25 cellular contexts compared by ENCODE assay signal in the genomic region with DNA sequence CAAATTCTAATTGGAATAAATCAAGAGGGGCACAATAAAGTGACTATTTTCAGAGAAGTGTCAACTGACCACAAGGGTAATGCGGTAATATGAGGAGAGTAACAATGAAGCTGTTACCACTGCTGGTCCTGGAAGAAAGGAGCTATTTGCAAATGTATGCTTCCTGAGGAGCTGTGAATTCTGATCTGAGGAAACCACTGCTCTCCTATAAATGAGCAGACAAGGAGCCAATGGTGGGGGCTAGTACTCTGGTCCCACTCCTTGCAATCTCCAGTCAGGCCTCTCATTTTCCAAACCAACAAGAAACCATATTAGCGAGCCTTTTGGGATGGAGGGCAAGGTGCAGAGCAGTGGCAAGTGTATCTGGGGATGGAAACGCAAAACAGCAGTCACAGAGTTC.
A peak's percentile ranks its signal among the peaks of the same experiment; 100 is the strongest.
DNase-seq lines count a peak whose midpoint lies in the region; ATAC-seq, FAIRE-seq and TF ChIP-seq lines count a peak whose summit lies in the region.
"Had no signal": no experiment of that assay in that cellular context is flagged by ENCODE, and none has a peak within 500 bp of the region (broad histone marks: within the 10 kb centered on the region; RNA-seq: fewer than 3 reads in every experiment).

No MANE protein-coding gene starts in this region.

- H3K9ac ChIP-seq in H1 (replicated peaks in 1 of 4; ENCODE audit: extremely low read depth in 1 of 4, low read depth in 3 of 4, low read length in 3 of 4) (no peak overlapping the region), iPS-20b (ENCODE audit: low read depth, low read length) (no peak overlapping the region), neuronal stem cell (ENCODE audit: low read depth, low read length, poor library complexity) (no peak overlapping the region)

- no peaks in the 10 kb centered on the region for H3K9me3 ChIP-seq in HAP-1
- H3K9me3 ChIP-seq in H1 (ENCODE audit: insufficient read depth in 2 of 2, low read depth in 1 of 2, low read length in 1 of 2), result no peaks in the 10 kb centered on the region
- no peaks in the 10 kb centered on the region for H3K9me3 ChIP-seq in iPS-20b (ENCODE audit: insufficient read depth, low read depth, low read length)
- no peaks in the 10 kb centered on the region for H3K9me3 ChIP-seq in neuronal stem cell (replicated peaks in 1 of 2; ENCODE audit: control insufficient read depth in 2 of 2, insufficient read depth in 1 of 2, low read depth in 1 of 2, low read length in 2 of 2)
- H3K9me3 ChIP-seq: A549, Caco-2, SJSA1 had no signal

- H3K4ac ChIP-seq in H1 (replicated peaks; ENCODE audit: insufficient read length, low read depth, low read length) (no peak overlapping the region), neuronal stem cell (ENCODE audit: low read length) (no peak overlapping the region)

- H3K36me3 ChIP-seq in HAP-1 (replicated peaks) (no peaks in the 10 kb centered on the region), H1 (ENCODE audit: control insufficient read depth in 2 of 4, insufficient read depth in 4 of 4, low read length in 3 of 4) (no peaks in the 10 kb centered on the region), iPS-20b (ENCODE audit: insufficient read depth, low read depth, low read length) (no peaks in the 10 kb centered on the region), neuronal stem cell (replicated peaks in 1 of 2; ENCODE audit: control insufficient read depth in 2 of 2, insufficient read depth in 2 of 2, low read length in 2 of 2) (no peaks in the 10 kb centered on the region), brain microvascular endothelial cell (replicated peaks) (no peaks in the 10 kb centered on the region)
- H3K36me3 ChIP-seq: SJSA1 had no signal

- CTCF ChIA-PET in H1 (lab: Charles Lee; ENCODE audit: partially characterized antibody), result interaction anchor here (0.6 to 1.4 kb wide), 3 partner anchors 15 to 1478 kb away, joined by 3 to 4 read pairs (median 3); no protein-coding TSS in a partner anchor

- H3K23ac ChIP-seq in H1 (ENCODE audit: insufficient read length) (no peak overlapping the region), neuronal stem cell (ENCODE audit: low read depth, low read length, poor library complexity) (no peak overlapping the region)

- no peak overlapping the region for H4K8ac ChIP-seq in H1 (ENCODE audit: extremely low read depth, insufficient read depth, low read length)
- H4K8ac ChIP-seq in neuronal stem cell (ENCODE audit: low read depth, low read length), result no peak overlapping the region

- no peak for TF ChIP-seq RAD21 in H1 (IDR thresholded peaks at IDR 0.05 in 1 of 2, conservative IDR thresholded peaks at IDR 0.05 in 1 of 2; ENCODE audit: low read depth in 2 of 2, low read length in 2 of 2)

- H3K27ac ChIP-seq in H1 (ENCODE audit: low read depth, low read length) (no peak overlapping the region), iPS-20b (ENCODE audit: low read length) (no peak overlapping the region), neuronal stem cell (replicated peaks; ENCODE audit: low read length) (no peak overlapping the region), brain microvascular endothelial cell (no peak overlapping the region)
- H3K27ac ChIP-seq: A549, C4-2B, HL-60, PC-9, SJSA1 had no signal

- H2BK20ac ChIP-seq in H1 (ENCODE audit: low read length), result no peak overlapping the region

- H3K79me2 ChIP-seq in H1 (ENCODE audit: control insufficient read depth in 1 of 2, insufficient read depth in 2 of 2, low read length in 2 of 2), result no peaks in the 10 kb centered on the region

- TF ChIP-seq POLR2A in H1 (IDR thresholded peaks at IDR 0.05; ENCODE audit: control extremely low read depth in 1 of 2, low read depth in 2 of 2, low read length in 2 of 2), result no peak

- H2BK120ac ChIP-seq in H1 (replicated peaks; ENCODE audit: low read depth, low read length) (peak overlapping the region; percentile 99), neuronal stem cell (ENCODE audit: low read depth, low read length) (no peak overlapping the region)

- no peak overlapping the region; the same call in 1 of the 2 replicates for H2BK5ac ChIP-seq in H1 (ENCODE audit: low read depth, low read length)
- no peak overlapping the region for H2BK5ac ChIP-seq in neuronal stem cell (ENCODE audit: low read length)

- no peak overlapping the region for H2BK15ac ChIP-seq in H1 (ENCODE audit: low read length)
- no peak overlapping the region for H2BK15ac ChIP-seq in neuronal stem cell (ENCODE audit: low read length)

- H2BK12ac ChIP-seq in H1 (ENCODE audit: low read depth, low read length) (no peak overlapping the region), neuronal stem cell (ENCODE audit: low read length) (no peak overlapping the region)

- peak; percentile 28 for FAIRE-seq in H1 (lab: Jason Lieb, UNC)
- FAIRE-seq: A549, GM12892 had no signal

- H3K79me1 ChIP-seq in H1 (ENCODE audit: low read depth, low read length) (no peaks in the 10 kb centered on the region), neuronal stem cell (ENCODE audit: low read depth, low read length) (no peaks in the 10 kb centered on the region)

- H4K5ac ChIP-seq in H1 (ENCODE audit: insufficient read length, low read depth, low read length), result peak overlapping the region; percentile 71

- H4K91ac ChIP-seq in H1 (replicated peaks; ENCODE audit: insufficient read length, low read length), result no peak overlapping the region
- H4K91ac ChIP-seq in neuronal stem cell (ENCODE audit: low read depth, low read length, poor library complexity), result no peak overlapping the region

- H3K4me3 ChIP-seq in HAP-1 (no peak overlapping the region), H1 (ENCODE audit: extremely low read depth in 1 of 4, insufficient read depth in 2 of 4, low read depth in 3 of 4, low read length in 4 of 4) (no peak overlapping the region), iPS-20b (ENCODE audit: low read length) (0 out of 2 replicates have a peak overlapping the region, but pooled peaks have one; percentile 13), neuronal stem cell (ENCODE audit: low read length in 2 of 2) (no peak overlapping the region), brain microvascular endothelial cell (ENCODE audit: low read depth, low read length) (no peak overlapping the region)
- H3K4me3 ChIP-seq: A549, PC-9, SJSA1 had no signal

- H3K27me3 ChIP-seq in HAP-1 (ENCODE audit: low read depth) (no peaks in the 10 kb centered on the region), H1 (replicated peaks in 1 of 4; ENCODE audit: control insufficient read depth in 3 of 4, extremely low read depth in 1 of 4, insufficient read depth in 3 of 4, low read length in 3 of 4) (peaks cover 0 to 1% (median 0%) of the 10 kb centered on the region in 4 experiments; a peak in 1 of 7 replicates), iPS-20b (ENCODE audit: insufficient read depth, low read length) (no peaks in the 10 kb centered on the region), neuronal stem cell (ENCODE audit: control insufficient read depth in 3 of 3, insufficient read depth in 3 of 3, low read depth in 1 of 3, low read length in 3 of 3) (no peaks in the 10 kb centered on the region), brain microvascular endothelial cell (replicated peaks) (no peaks in the 10 kb centered on the region)
- H3K27me3 ChIP-seq: SJSA1 had no signal

- POLR2A ChIA-PET in H1 (lab: Charles Lee; ENCODE audit: partially characterized antibody), result no interaction called here

- no peak for TF ChIP-seq EP300 in H1 (IDR thresholded peaks at IDR 0.05; ENCODE audit: borderline replicate concordance in 1 of 2, low read depth in 2 of 2, low read length in 2 of 2)

- no peaks in the 10 kb centered on the region for H3K23me2 ChIP-seq in H1 (ENCODE audit: low read depth, low read length)

- TF ChIP-seq CTCF in H1 (IDR thresholded peaks at IDR 0.05; ENCODE audit: control extremely low read depth in 1 of 3, insufficient read depth in 1 of 3, low read depth in 1 of 3, low read length in 3 of 3), result no peak
- TF ChIP-seq CTCF in brain microvascular endothelial cell (IDR thresholded peaks at IDR 0.05; ENCODE audit: low read depth, low read length, missing control alignments), result no peak

- H3K4me2 ChIP-seq in H1 (ENCODE audit: insufficient read depth in 1 of 2, low read depth in 2 of 2, low read length in 2 of 2), result peak overlapping the region; percentile 43 to 45; a peak in 1 of 4 replicates
- H3K4me2 ChIP-seq in neuronal stem cell (ENCODE audit: insufficient read depth, low read length, poor library complexity, severe bottlenecking), result no peak overlapping the region
- H3K4me2 ChIP-seq: A549, PC-9 had no signal

- peak overlapping the region; percentile 3; the same call in 1 of the 2 replicates for H2AFZ ChIP-seq in H1 (ENCODE audit: low read length)
- peak overlapping the region; percentile 52 for H2AFZ ChIP-seq in neuronal stem cell (ENCODE audit: low read length)
- H2AFZ ChIP-seq: PC-9 had no signal

- no peak overlapping the region for H3K14ac ChIP-seq in H1 (ENCODE audit: insufficient read length)
- H3K14ac ChIP-seq in neuronal stem cell (ENCODE audit: low read length), result no peak overlapping the region

- H4K20me1 ChIP-seq in H1 (replicated peaks in 1 of 2; ENCODE audit: control insufficient read depth in 1 of 2, insufficient read depth in 2 of 2, low read length in 2 of 2), result no peaks in the 10 kb centered on the region

- H2AK5ac ChIP-seq in H1 (ENCODE audit: low read depth, low read length), result no peak overlapping the region
- H2AK5ac ChIP-seq in neuronal stem cell (ENCODE audit: low read depth, low read length), result no peak overlapping the region

- peak; percentile 11 to 25 for DNase-seq in HAP-1 (ENCODE audit: low spot score in 2 of 2)
- DNase-seq in H1 (ENCODE audit: low read depth in 1 of 2, low spot score in 2 of 2), result peak in 1 of 2 experiments; percentile 13
- no peak for DNase-seq in neuronal stem cell (ENCODE audit: low spot score)
- no peak for DNase-seq in AG08395 (ENCODE audit: low spot score)
- DNase-seq in AG08396 (ENCODE audit: low spot score), result no peak
- no peak for DNase-seq in brain microvascular endothelial cell
- DNase-seq: Caco-2; CD8-positive, alpha-beta T cell; NCI-H1105; NCI-H1436 treated with DMSO at 0.1 percent for 48 hours; NCI-H1930; NCI-H2107; NCI-H524 treated with DMSO at 0.1 percent for 48 hours; NCI-H774; PC-9; T-cell had no signal

- no peak for ATAC-seq in GM21717 (IDR thresholded peaks at IDR 0.05; ENCODE audit: unreplicated experiment)
- ATAC-seq: A549; CD8-positive, alpha-beta T cell; HCT116; Right ventricle myocardium inferior; T-cell had no signal

- H3K56ac ChIP-seq in H1 (replicated peaks; ENCODE audit: insufficient read length, low read depth, low read length), result no peak overlapping the region

- 16% methylated on average over 3 of the region's 3 CpGs; no CpG with 5 or more reads in 1 of the 2 experiments for WGBS in H1 (ENCODE audit: extremely low coverage in 1 of 2, insufficient coverage in 1 of 2, insufficient read length in 1 of 2, insufficient replicate concordance in 2 of 2, low coverage in 1 of 2, low lambda C conversion rate in 2 of 2, missing lambda C conversion rate in 1 of 2), 2 experiments
- WGBS in neuronal stem cell (ENCODE audit: extremely low coverage in 2 of 2, insufficient read length in 2 of 2, insufficient replicate concordance in 1 of 2), 2 donors, result no CpG with 5 or more reads among the region's 3 CpGs

- peak overlapping the region; percentile 5; the same call in 1 of the 2 replicates for H3K18ac ChIP-seq in H1 (ENCODE audit: extremely low read depth, low read length)
- H3K18ac ChIP-seq in neuronal stem cell (ENCODE audit: low read length), result no peak overlapping the region

- in situ Hi-C loops in HAP-1 (cut with MboI; ENCODE audit: low sequenced_read_pairs) (no loop called here), brain microvascular endothelial cell (cut with HindIII; ENCODE audit: low pct_ligation_motif_present, low sequenced_read_pairs) (no loop called here)

- H3K4me1 ChIP-seq in HAP-1, result peaks cover 5% of the 10 kb centered on the region; the same call in 1 of the 2 replicates
- peaks cover 0 to 12% (median 2%) of the 10 kb centered on the region in 4 experiments; a peak in 3 of 7 replicates for H3K4me1 ChIP-seq in H1 (replicated peaks in 1 of 4; ENCODE audit: control insufficient read depth in 3 of 4, insufficient read depth in 4 of 4, low read length in 3 of 4)
- peaks cover 9% of the 10 kb centered on the region; the same call in 1 of the 2 replicates for H3K4me1 ChIP-seq in iPS-20b (ENCODE audit: insufficient read depth, low read length)
- H3K4me1 ChIP-seq in neuronal stem cell (ENCODE audit: control insufficient read depth in 2 of 2, insufficient read depth in 1 of 2, low read depth in 1 of 2, low read length in 2 of 2), result peaks cover 0 to 3% of the 10 kb centered on the region in 2 donors
- H3K4me1 ChIP-seq: A549, Caco-2, SJSA1 had no signal

Comparison
In these comparisons a context has a peak if more than half of its experiments do, and no peak if none do; other contexts are left out.
1. DNase-seq: peak in HAP-1 (2 of 2); none in neuronal stem cell (single experiment), AG08395 (single experiment), AG08396 (single experiment) and brain microvascular endothelial cell (single experiment).